In genomic region chr12:127773520-127773919, GRCh38 we compare ENCODE assay signal across 1 cellular context.
TF ChIP-seq lines count a peak whose summit lies in the region.

No MANE protein-coding gene starts in this region.

TF ChIP-seq in HepG2, 621 proteins besides CTCF, POLR2A, EP300 and RAD21 (continued from another document):
- TF ChIP-seq SRSF9 (IDR thresholded peaks at IDR 0.05; ENCODE audit: borderline replicate concordance, insufficient read depth, low read depth, low read length, poor library complexity, severe bottlenecking), result no peak
- TF ChIP-seq PRMT3 (CRISPR knock-in tag; IDR thresholded peaks at IDR 0.05; ENCODE audit: borderline replicate concordance, low read depth), result no peak
- TF ChIP-seq HNRNPUL1 (IDR thresholded peaks at IDR 0.05; ENCODE audit: low read depth, low read length), result no peak
- TF ChIP-seq NRL (CRISPR knock-in tag; IDR thresholded peaks at IDR 0.05; ENCODE audit: borderline replicate concordance), result no peak
